ENCODE assay signal across 8 cellular contexts in genomic region chr5:16666861-16667481, GRCh38. TPM values are rescaled to one million over a fixed set of nuclear protein-coding genes. Genes with fewer than 3 reads are reported as not detected.
A peak's percentile ranks its signal among the peaks of the same experiment; 100 is the strongest.
DNase-seq lines count a peak whose midpoint lies in the region; ATAC-seq and TF ChIP-seq lines count a peak whose summit lies in the region.

No MANE protein-coding gene starts in this region.

- peaks cover 72% of the 10 kb centered on the region for H3K4me1 Mint-ChIP-seq in nephron

- H2AFZ ChIP-seq in PC-9 = no peak overlapping the region

- peaks cover 64% of the 10 kb centered on the region for H3K36me3 Mint-ChIP-seq in nephron (ENCODE audit: low read depth)

- peaks cover 3% of the 10 kb centered on the region for H3K27me3 Mint-ChIP-seq in nephron (ENCODE audit: low read depth)

- no peaks in the 10 kb centered on the region for H3K9me3 Mint-ChIP-seq in nephron

- no peaks in the 10 kb centered on the region for H3F3A ChIP-seq in PC-9 (ENCODE audit: insufficient read depth, low read depth)

- DNase-seq in NCI-H1694 (lab: John Stamatoyannopoulos, UW) = peak; percentile 11
- DNase-seq in NCI-H1694 treated with DMSO at 0.1 percent for 48 hours (lab: John Stamatoyannopoulos, UW) = no peak
- DNase-seq in PC-9 = peak in 1 of 2 experiments; percentile 41
- peak; percentile 13 for DNase-seq in effector CD8-positive, alpha-beta T cell (lab: John Stamatoyannopoulos, UW)
- no peak for DNase-seq in activated CD4-positive, CD25-positive, alpha-beta regulatory T cell treated with anti-CD3 and anti-CD28 coated beads, Interleukin-2, amount 50 U/mL, for 72 hours
- DNase-seq in activated gamma-delta T cell treated with Interleukin-2 at 50 U/mL for 16 hours = no peak

- intact Hi-C loops in PC-9 (cut with micrococcal nuclease; ENCODE audit: unreplicated experiment) = loop anchor here (1.0 to 5.0 kb wide), 4 partner anchors 115 to 506 kb away; no protein-coding TSS in a partner anchor

- H3K9me3 ChIP-seq in PC-9 (ENCODE audit: insufficient read depth, low read depth) = no peaks in the 10 kb centered on the region

- no peaks in the 10 kb centered on the region for H3K27me3 ChIP-seq in PC-9 (ENCODE audit: insufficient read depth, low read depth)

- no peaks in the 10 kb centered on the region for H3K36me3 ChIP-seq in PC-9 (ENCODE audit: low read depth)

- CTCF ChIA-PET in PC-9 (lab: Charles Lee) = interaction anchor here (0.6 to 1.4 kb wide), 2 partner anchors 114 to 177 kb away, joined by 3 to 5 read pairs; no protein-coding TSS in a partner anchor

- POLR2A ChIA-PET in PC-9 (lab: Charles Lee; ENCODE audit: unreplicated experiment) = no interaction called here

- no peaks in the 10 kb centered on the region for H3K79me2 ChIP-seq in PC-9 (ENCODE audit: low read depth)

- no peak for ATAC-seq in HG02973 (IDR thresholded peaks at IDR 0.05; ENCODE audit: unreplicated experiment)

- no peak overlapping the region for H3K4me2 ChIP-seq in PC-9

- H4K20me1 ChIP-seq in PC-9 (ENCODE audit: insufficient read depth) = no peaks in the 10 kb centered on the region

- peak overlapping the region; percentile 60 to 90 (median 87) for H3K27ac Mint-ChIP-seq in nephron

- no peak overlapping the region for H3K27ac ChIP-seq in PC-9

- no peaks in the 10 kb centered on the region for H3K4me1 ChIP-seq in PC-9 (replicated peaks; ENCODE audit: insufficient read depth)

- no peak overlapping the region for H3K4me3 ChIP-seq in PC-9

- H3K9me2 ChIP-seq in PC-9 (ENCODE audit: insufficient read depth) = no peaks in the 10 kb centered on the region

- TF ChIP-seq CTCF in PC-9 (conservative IDR thresholded peaks at IDR 0.05) (peak; percentile 62), nephron (IDR thresholded peaks at IDR 0.05; ENCODE audit: unreplicated experiment in 3 of 3) (peak; percentile 46 to 65 (median 49))

- H3K4me3 Mint-ChIP-seq in nephron = peak overlapping the region in 2 of 3 experiments; percentile 48 to 58

- no TSS peak for BruUV-seq in PC-9 (replicated peaks; lab: Mats Ljungman, UMichigan)

RNA-seq across cellular contexts. Expression of gene RETREG1, which starts 50.2 kb away (rescaled TPM):
- 5.6 and 9.7 TPM in 2 replicates for total RNA-seq in PC-9 (2021)

Comparison
In these comparisons a context has a peak if more than half of its experiments do, and no peak if none do; other contexts are left out.
1. DNase-seq: peak in NCI-H1694 (single experiment) and effector CD8-positive, alpha-beta T cell (single experiment); none in NCI-H1694 treated with DMSO at 0.1 percent for 48 hours (single experiment), activated CD4-positive, CD25-positive, alpha-beta regulatory T cell treated with anti-CD3 and anti-CD28 coated beads, Interleukin-2, amount 50 U/mL, for 72 hours (single experiment) and activated gamma-delta T cell treated with Interleukin-2 at 50 U/mL for 16 hours (single experiment).